Comparison of ENCODE assay signal across 1 cellular context in the genomic region with DNA sequence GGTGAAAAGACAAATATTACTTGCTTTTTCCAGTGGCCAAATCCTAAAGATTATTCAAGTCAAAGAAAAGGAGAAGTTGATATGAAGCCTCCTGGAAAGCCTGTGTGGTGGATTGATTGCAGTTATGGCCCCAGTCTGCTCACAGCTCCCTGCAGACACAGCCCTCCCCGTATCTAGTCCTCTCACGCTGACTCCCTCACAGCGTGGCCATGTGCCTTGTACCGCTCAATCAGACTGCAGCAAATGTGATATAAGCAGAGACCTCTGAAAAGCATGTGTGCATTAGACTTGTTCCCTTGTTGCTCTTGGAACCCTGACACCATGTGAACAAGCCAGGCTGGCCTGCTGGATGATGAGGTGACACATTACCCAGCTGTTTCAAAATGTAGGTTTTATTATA.
TF ChIP-seq lines count a peak whose summit lies in the region.

No MANE protein-coding gene starts in this region.

TF ChIP-seq in WTC11, 78 proteins besides CTCF, POLR2A, EP300 and RAD21:
- TF ChIP-seq, protein P1, sequence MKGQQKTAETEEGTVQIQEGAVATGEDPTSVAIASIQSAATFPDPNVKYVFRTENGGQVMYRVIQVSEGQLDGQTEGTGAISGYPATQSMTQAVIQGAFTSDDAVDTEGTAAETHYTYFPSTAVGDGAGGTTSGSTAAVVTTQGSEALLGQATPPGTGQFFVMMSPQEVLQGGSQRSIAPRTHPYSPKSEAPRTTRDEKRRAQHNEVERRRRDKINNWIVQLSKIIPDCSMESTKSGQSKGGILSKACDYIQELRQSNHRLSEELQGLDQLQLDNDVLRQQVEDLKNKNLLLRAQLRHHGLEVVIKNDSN (CRISPR knock-in tag; IDR thresholded peaks at IDR 0.05): no peak
- TF ChIP-seq RORB (CRISPR knock-in tag; IDR thresholded peaks at IDR 0.05): no peak
- no peak for TF ChIP-seq MXD4 (CRISPR knock-in tag; IDR thresholded peaks at IDR 0.05; ENCODE audit: borderline replicate concordance)
- no peak for TF ChIP-seq OVOL2 (CRISPR knock-in tag; IDR thresholded peaks at IDR 0.05; ENCODE audit: borderline replicate concordance)
- TF ChIP-seq, protein P2, sequence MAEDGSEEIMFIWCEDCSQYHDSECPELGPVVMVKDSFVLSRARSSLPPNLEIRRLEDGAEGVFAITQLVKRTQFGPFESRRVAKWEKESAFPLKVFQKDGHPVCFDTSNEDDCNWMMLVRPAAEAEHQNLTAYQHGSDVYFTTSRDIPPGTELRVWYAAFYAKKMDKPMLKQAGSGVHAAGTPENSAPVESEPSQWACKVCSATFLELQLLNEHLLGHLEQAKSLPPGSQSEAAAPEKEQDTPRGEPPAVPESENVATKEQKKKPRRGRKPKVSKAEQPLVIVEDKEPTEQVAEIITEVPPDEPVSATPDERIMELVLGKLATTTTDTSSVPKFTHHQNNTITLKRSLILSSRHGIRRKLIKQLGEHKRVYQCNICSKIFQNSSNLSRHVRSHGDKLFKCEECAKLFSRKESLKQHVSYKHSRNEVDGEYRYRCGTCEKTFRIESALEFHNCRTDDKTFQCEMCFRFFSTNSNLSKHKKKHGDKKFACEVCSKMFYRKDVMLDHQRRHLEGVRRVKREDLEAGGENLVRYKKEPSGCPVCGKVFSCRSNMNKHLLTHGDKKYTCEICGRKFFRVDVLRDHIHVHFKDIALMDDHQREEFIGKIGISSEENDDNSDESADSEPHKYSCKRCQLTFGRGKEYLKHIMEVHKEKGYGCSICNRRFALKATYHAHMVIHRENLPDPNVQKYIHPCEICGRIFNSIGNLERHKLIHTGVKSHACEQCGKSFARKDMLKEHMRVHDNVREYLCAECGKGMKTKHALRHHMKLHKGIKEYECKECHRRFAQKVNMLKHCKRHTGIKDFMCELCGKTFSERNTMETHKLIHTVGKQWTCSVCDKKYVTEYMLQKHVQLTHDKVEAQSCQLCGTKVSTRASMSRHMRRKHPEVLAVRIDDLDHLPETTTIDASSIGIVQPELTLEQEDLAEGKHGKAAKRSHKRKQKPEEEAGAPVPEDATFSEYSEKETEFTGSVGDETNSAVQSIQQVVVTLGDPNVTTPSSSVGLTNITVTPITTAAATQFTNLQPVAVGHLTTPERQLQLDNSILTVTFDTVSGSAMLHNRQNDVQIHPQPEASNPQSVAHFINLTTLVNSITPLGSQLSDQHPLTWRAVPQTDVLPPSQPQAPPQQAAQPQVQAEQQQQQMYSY (CRISPR knock-in tag; IDR thresholded peaks at IDR 0.05): no peak
